ENCODE assay signal across 7 cellular contexts in the genomic region with DNA sequence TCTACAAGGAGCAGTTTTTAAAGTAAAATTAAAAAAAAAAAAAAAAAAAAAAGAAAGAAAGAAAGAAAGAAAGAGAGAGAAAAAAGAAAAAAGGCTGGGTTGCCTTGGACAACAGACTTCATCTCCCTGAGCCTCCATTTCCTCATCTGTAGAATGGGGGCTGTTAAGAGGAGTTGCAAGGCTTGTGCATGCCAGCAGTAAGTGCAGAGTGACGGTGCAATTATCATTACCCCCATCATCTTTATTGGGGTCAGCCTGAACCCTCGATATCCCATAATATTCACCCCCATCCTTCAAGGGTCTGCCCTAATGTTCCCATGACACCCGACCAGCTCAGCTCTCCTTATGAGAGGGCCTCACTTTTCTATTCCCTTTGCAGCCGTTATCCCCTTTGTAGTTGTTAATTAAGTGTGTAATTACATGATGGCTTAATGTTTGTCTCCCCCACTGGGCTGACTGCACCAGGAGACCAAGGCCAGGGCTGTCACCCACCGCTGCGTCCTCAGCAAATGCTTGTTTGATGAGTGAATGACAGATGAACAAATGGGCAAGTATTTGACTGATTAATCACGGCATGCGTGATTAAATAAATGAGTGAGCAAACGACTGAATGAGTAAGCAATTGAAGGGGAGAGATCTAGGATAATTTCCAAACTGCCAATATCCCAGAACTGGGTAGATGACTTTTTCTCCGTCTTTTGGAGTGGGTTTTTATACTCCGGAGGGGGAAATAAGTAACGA. TPM values are rescaled to one million over a fixed set of nuclear protein-coding genes. Genes with fewer than 3 reads are reported as not detected.
A peak's percentile ranks its signal among the peaks of the same experiment; 100 is the strongest.
DNase-seq lines count a peak whose midpoint lies in the region; ATAC-seq, FAIRE-seq and TF ChIP-seq lines count a peak whose summit lies in the region.

No MANE protein-coding gene starts in this region.

- ATAC-seq in GM18519 (IDR thresholded peaks at IDR 0.05; ENCODE audit: low FRiP score, unreplicated experiment) (peak; percentile 4), GM19395 (IDR thresholded peaks at IDR 0.05; ENCODE audit: unreplicated experiment) (no peak)

- H3K36me3 ChIP-seq in Karpas-422 (ENCODE audit: insufficient read depth, low read length): no peaks in the 10 kb centered on the region
- H3K36me3 ChIP-seq in keratinocyte (ENCODE audit: control insufficient read depth in 2 of 2, extremely low read depth in 1 of 2, insufficient read depth in 2 of 2, low read length in 2 of 2): no peaks in the 10 kb centered on the region
- peaks cover 0 to 9% (median 0%) of the 10 kb centered on the region in 4 donors for H3K36me3 ChIP-seq in stomach

- H3K4me1 ChIP-seq in Karpas-422 (ENCODE audit: low read length) (peaks cover 29% of the 10 kb centered on the region), keratinocyte (ENCODE audit: control insufficient read depth, extremely low read depth, insufficient read depth, low read length) (peaks cover 14% of the 10 kb centered on the region), stomach (peaks cover 7 to 26% (median 14%) of the 10 kb centered on the region in 4 donors)

- H3K4me3 ChIP-seq in Karpas-422 (ENCODE audit: low read length) (peak overlapping the region; percentile 68), keratinocyte (ENCODE audit: control insufficient read depth in 2 of 3, extremely low read depth in 1 of 3, insufficient read depth in 2 of 3, low read depth in 1 of 3, low read length in 3 of 3) (peak overlapping the region; percentile 44 to 87 (median 84)), stomach (peak overlapping the region; percentile 45 to 53 (median 46))

- H2AFZ ChIP-seq in Karpas-422 (ENCODE audit: low read length) (peak overlapping the region; percentile 34; the same call in 1 of the 2 replicates), keratinocyte (ENCODE audit: control insufficient read depth, low read length) (peak overlapping the region; percentile 25)

- dilution Hi-C loops in keratinocyte (cut with MboI; ENCODE audit: extremely low pct_ligation_motif_present, low sequenced_read_pairs): no loop called here

- H3K27me3 ChIP-seq in Karpas-422 (ENCODE audit: low read length) (no peaks in the 10 kb centered on the region), keratinocyte (ENCODE audit: control insufficient read depth, extremely low read depth, insufficient read depth, low read length) (no peaks in the 10 kb centered on the region), stomach (peaks cover 0 to 22% (median 12%) of the 10 kb centered on the region in 3 donors)

- peak; percentile 41 for FAIRE-seq in keratinocyte (lab: Jason Lieb, UNC)

- H3K9me2 ChIP-seq in Karpas-422 (replicated peaks; ENCODE audit: insufficient read depth, low read length): no peaks in the 10 kb centered on the region

- H3K79me2 ChIP-seq in Karpas-422 (ENCODE audit: low read length): no peaks in the 10 kb centered on the region
- H3K79me2 ChIP-seq in keratinocyte (ENCODE audit: control insufficient read depth, insufficient read depth, low read length): no peaks in the 10 kb centered on the region

- peaks cover 2% of the 10 kb centered on the region for H3K27me3 Mint-ChIP-seq in activated naive CD8-positive, alpha-beta T cell treated with anti-CD3 and anti-CD28 coated beads for 36 hours

- H3K4me3 Mint-ChIP-seq in activated naive CD8-positive, alpha-beta T cell treated with anti-CD3 and anti-CD28 coated beads for 36 hours: peak overlapping the region; percentile 29

- H3K9me3 ChIP-seq in Karpas-422 (ENCODE audit: low read length) (no peaks in the 10 kb centered on the region), keratinocyte (ENCODE audit: control insufficient read depth, low read depth, low read length) (no peaks in the 10 kb centered on the region), stomach (no peaks in the 10 kb centered on the region)

- intact Hi-C loops in stomach (cut with DNase I; ENCODE audit: low total_unique reads): loop anchor here (5.0 kb wide), 1 partner anchor 36 kb away; no protein-coding TSS in a partner anchor

- TF ChIP-seq EP300 in stomach (IDR thresholded peaks at IDR 0.05): no peak

- no peak for TF ChIP-seq POLR2A in stomach (IDR thresholded peaks at IDR 0.05)

- H3K9ac ChIP-seq in Karpas-422 (ENCODE audit: low read length) (peak overlapping the region; percentile 70), keratinocyte (ENCODE audit: control insufficient read depth, extremely low read depth, insufficient read depth, low read length) (peak overlapping the region; percentile 98)

- H3K27ac ChIP-seq in Karpas-422 (ENCODE audit: low read length) (peak overlapping the region; percentile 90), keratinocyte (ENCODE audit: control insufficient read depth, insufficient read depth, low read length) (peak overlapping the region; percentile 100), stomach (peak overlapping the region; percentile 85 to 98 (median 95))

- no peak for TF ChIP-seq CTCF in keratinocyte (optimal IDR thresholded peaks at IDR 0.05 in 1 of 3, IDR thresholded peaks at IDR 0.05 in 1 of 3, conservative IDR thresholded peaks at IDR 0.05 in 1 of 3; ENCODE audit: extremely low read depth in 1 of 3, insufficient read depth in 2 of 3, low read length in 3 of 3)
- TF ChIP-seq CTCF in stomach (IDR thresholded peaks at IDR 0.05): no peak

- peak overlapping the region; percentile 95 for H3K27ac Mint-ChIP-seq in activated naive CD8-positive, alpha-beta T cell treated with anti-CD3 and anti-CD28 coated beads for 36 hours

- H3K9me3 Mint-ChIP-seq in activated naive CD8-positive, alpha-beta T cell treated with anti-CD3 and anti-CD28 coated beads for 36 hours: no peaks in the 10 kb centered on the region

- H3K36me3 Mint-ChIP-seq in activated naive CD8-positive, alpha-beta T cell treated with anti-CD3 and anti-CD28 coated beads for 36 hours: peaks cover under 1% of the 10 kb centered on the region

- H4K20me1 ChIP-seq in Karpas-422 (ENCODE audit: insufficient read depth, low read depth, low read length) (no peaks in the 10 kb centered on the region), keratinocyte (ENCODE audit: control insufficient read depth, extremely low read depth, insufficient read depth, low read length) (no peaks in the 10 kb centered on the region)

- no peaks in the 10 kb centered on the region for H3K9me1 ChIP-seq in keratinocyte (ENCODE audit: control insufficient read depth, extremely low read depth, insufficient read depth, low read length)

- H3K4me1 Mint-ChIP-seq in activated naive CD8-positive, alpha-beta T cell treated with anti-CD3 and anti-CD28 coated beads for 36 hours: peaks cover 25% of the 10 kb centered on the region

- WGBS in stomach, 5 donors: 4 to 8% (median 8%) methylated on average over 12 of the region's 12 CpGs

- DNase-seq in Karpas-422 (peak; percentile 64), keratinocyte (ENCODE audit: low read depth, low spot score) (peak; percentile 82), stomach (no peak), MV-4-11 (lab: John Stamatoyannopoulos, UW) (no peak)
- DNase-seq in activated naive CD8-positive, alpha-beta T cell treated with anti-CD3 and anti-CD28 coated beads for 36 hours: peak; percentile 41

- H3K4me2 ChIP-seq in Karpas-422 (ENCODE audit: low read depth, low read length, poor library complexity, severe bottlenecking): peak overlapping the region; percentile 86
- peak overlapping the region; percentile 99 for H3K4me2 ChIP-seq in keratinocyte (ENCODE audit: control insufficient read depth, extremely low read depth, insufficient read depth, low read depth, low read length)

RNA-seq across cellular contexts. Expression of gene FOSB, which starts 10.1 kb away (rescaled TPM):
- total RNA-seq in Karpas-422 (2014; rRNA removed; shearing (Covaris generic); ENCODE audit: low replicate concordance): 2.5 and 4.0 TPM in 2 replicates
- total RNA-seq in activated naive CD8-positive, alpha-beta T cell treated with anti-CD3 and anti-CD28 coated beads for 36 hours: 10 to 100 TPM in 1 of 2 experiments, 1 to 10 TPM in 1; 9.7 to 10.5 TPM
- polyA plus RNA-seq in keratinocyte (0.27 to 4.6 TPM (median 3.9 TPM) in 3 replicates), stomach (10 to 100 TPM in 2 of 3 donors, 1 to 10 TPM in 1; 6.9 to 20.9 (median 11.1) TPM)
- polyA plus RNA-seq in keratinocyte (2011; ENCODE audit: low read depth): 7.5 TPM
- polyA plus RNA-seq in keratinocyte (2011; cell fraction: cytosol; rRNA removed): 1.2 and 2.5 TPM in 2 replicates
- 69.0 and 109 TPM in 2 replicates for polyA plus RNA-seq in keratinocyte (2011; cell fraction: nucleus; rRNA removed)
- polyA plus RNA-seq in keratinocyte (2012; ENCODE audit: low replicate concordance): 0.37 and 11.7 TPM in 2 replicates
- polyA minus RNA-seq in keratinocyte: 2.9 to 15.1 TPM (median 9.2 TPM) in 3 replicates
- 1.7 TPM for polyA minus RNA-seq in keratinocyte (2011; cell fraction: cytosol; rRNA and poly(A)+ RNA removed)
- polyA minus RNA-seq in keratinocyte (2011; cell fraction: nucleus; rRNA and poly(A)+ RNA removed): 41.5 and 54.1 TPM in 2 replicates
- total RNA-seq in stomach: 10 to 100 TPM in 2 of 5 donors, 1 to 10 TPM in 3; 1.2 to 76.8 (median 5.5) TPM

RNA-seq across cellular contexts. Expression of gene RTN2, which starts 19.0 kb away (rescaled TPM):
- 3.1 and 4.6 TPM in 2 replicates for total RNA-seq in Karpas-422 (2014; rRNA removed; shearing (Covaris generic); ENCODE audit: low replicate concordance)
- 1 to 10 TPM; 1.3 to 1.8 TPM for total RNA-seq in activated naive CD8-positive, alpha-beta T cell treated with anti-CD3 and anti-CD28 coated beads for 36 hours
- polyA plus RNA-seq in keratinocyte: 8.5 to 13.6 TPM (median 12.2 TPM) in 3 replicates
- polyA plus RNA-seq in keratinocyte (2011; ENCODE audit: low read depth): 4.5 TPM
- polyA plus RNA-seq in keratinocyte (2011; cell fraction: cytosol; rRNA removed): 7.2 and 12.4 TPM in 2 replicates
- 6.7 and 10.0 TPM in 2 replicates for polyA plus RNA-seq in keratinocyte (2011; cell fraction: nucleus; rRNA removed)
- polyA plus RNA-seq in keratinocyte (2012; ENCODE audit: low replicate concordance): 7.5 and 15.7 TPM in 2 replicates
- 5.7 to 20.4 TPM (median 8.5 TPM) in 3 replicates for polyA minus RNA-seq in keratinocyte
- 21.7 TPM for polyA minus RNA-seq in keratinocyte (2011; cell fraction: cytosol; rRNA and poly(A)+ RNA removed)
- polyA minus RNA-seq in keratinocyte (2011; cell fraction: nucleus; rRNA and poly(A)+ RNA removed): 6.4 and 13.0 TPM in 2 replicates
- 10 to 100 TPM in 2 of 5 donors, 1 to 10 TPM in 2, not detected in 1; 2.0 to 37.3 (median 10.6) TPM for total RNA-seq in stomach
- 1 to 10 TPM; 4.7 to 9.3 (median 7.9) TPM for polyA plus RNA-seq in stomach

RNA-seq across cellular contexts. Expression of gene PPM1N, which starts 20.4 kb away (rescaled TPM):
- total RNA-seq in Karpas-422 (2014; rRNA removed; shearing (Covaris generic); ENCODE audit: low replicate concordance): 0.71 and 8.0 TPM in 2 replicates
- total RNA-seq in activated naive CD8-positive, alpha-beta T cell treated with anti-CD3 and anti-CD28 coated beads for 36 hours: 1 to 10 TPM; 1.4 to 1.9 TPM
- 1.9 to 2.5 TPM (median 2.0 TPM) in 3 replicates for polyA plus RNA-seq in keratinocyte
- 0.64 TPM for polyA plus RNA-seq in keratinocyte (2011; ENCODE audit: low read depth)
- polyA plus RNA-seq in keratinocyte (2011; cell fraction: cytosol; rRNA removed): 1.6 and 2.1 TPM in 2 replicates
- polyA plus RNA-seq in keratinocyte (2011; cell fraction: nucleus; rRNA removed): 1.4 and 1.9 TPM in 2 replicates
- polyA plus RNA-seq in keratinocyte (2012; ENCODE audit: low replicate concordance): 1.2 and 2.1 TPM in 2 replicates
- polyA minus RNA-seq in keratinocyte: 0.42 TPM in 1 of 3 replicates, not detected in the others
- polyA minus RNA-seq in keratinocyte (2011; cell fraction: cytosol; rRNA and poly(A)+ RNA removed): not detected
- polyA minus RNA-seq in keratinocyte (2011; cell fraction: nucleus; rRNA and poly(A)+ RNA removed): not detected in 2 replicates
- 1 to 10 TPM in 1 of 5 donors, under 1 TPM in 1, not detected in 3; 0.92 to 1.6 TPM for total RNA-seq in stomach
- polyA plus RNA-seq in stomach: 1 to 10 TPM; 1.9 to 5.2 (median 4.9) TPM

RNA-seq across cellular contexts. Expression of gene VASP, which starts 29.4 kb away (rescaled TPM):
- 77.9 and 97.9 TPM in 2 replicates for total RNA-seq in Karpas-422 (2014; rRNA removed; shearing (Covaris generic); ENCODE audit: low replicate concordance)
- total RNA-seq in activated naive CD8-positive, alpha-beta T cell treated with anti-CD3 and anti-CD28 coated beads for 36 hours: 100 to 1,000 TPM; 133 to 134 TPM
- polyA plus RNA-seq in keratinocyte: 99.0 to 117 TPM (median 110 TPM) in 3 replicates
- 76.9 TPM for polyA plus RNA-seq in keratinocyte (2011; ENCODE audit: low read depth)
- polyA plus RNA-seq in keratinocyte (2011; cell fraction: cytosol; rRNA removed): 78.8 and 128 TPM in 2 replicates
- polyA plus RNA-seq in keratinocyte (2011; cell fraction: nucleus; rRNA removed): 94.7 and 121 TPM in 2 replicates
- polyA plus RNA-seq in keratinocyte (2012; ENCODE audit: low replicate concordance): 53.7 and 126 TPM in 2 replicates
- 88.7 to 145 TPM (median 99.3 TPM) in 3 replicates for polyA minus RNA-seq in keratinocyte
- polyA minus RNA-seq in keratinocyte (2011; cell fraction: cytosol; rRNA and poly(A)+ RNA removed): 240 TPM
- polyA minus RNA-seq in keratinocyte (2011; cell fraction: nucleus; rRNA and poly(A)+ RNA removed): 117 and 165 TPM in 2 replicates
- total RNA-seq in stomach: 100 to 1,000 TPM in 3 of 5 donors, 10 to 100 TPM in 2; 48.4 to 280 (median 119) TPM
- 100 to 1,000 TPM in 1 of 3 donors, 10 to 100 TPM in 2; 62.8 to 149 (median 76.0) TPM for polyA plus RNA-seq in stomach

RNA-seq across cellular contexts. Expression of gene ERCC1, which starts 54.2 kb away (rescaled TPM):
- total RNA-seq in Karpas-422 (2014; rRNA removed; shearing (Covaris generic); ENCODE audit: low replicate concordance): 121 and 175 TPM in 2 replicates
- 10 to 100 TPM; 50.0 to 53.2 TPM for total RNA-seq in activated naive CD8-positive, alpha-beta T cell treated with anti-CD3 and anti-CD28 coated beads for 36 hours
- polyA plus RNA-seq in keratinocyte (175 to 250 TPM (median 208 TPM) in 3 replicates), stomach (10 to 100 TPM; 53.9 to 66.9 (median 54.6) TPM)
- polyA plus RNA-seq in keratinocyte (2011; ENCODE audit: low read depth): 82.8 TPM
- polyA plus RNA-seq in keratinocyte (2011; cell fraction: cytosol; rRNA removed): 164 and 279 TPM in 2 replicates
- polyA plus RNA-seq in keratinocyte (2011; cell fraction: nucleus; rRNA removed): 216 and 294 TPM in 2 replicates
- 116 and 285 TPM in 2 replicates for polyA plus RNA-seq in keratinocyte (2012; ENCODE audit: low replicate concordance)
- 165 to 373 TPM (median 217 TPM) in 3 replicates for polyA minus RNA-seq in keratinocyte
- polyA minus RNA-seq in keratinocyte (2011; cell fraction: cytosol; rRNA and poly(A)+ RNA removed): 284 TPM
- polyA minus RNA-seq in keratinocyte (2011; cell fraction: nucleus; rRNA and poly(A)+ RNA removed): 59.1 and 65.1 TPM in 2 replicates
- 10 to 100 TPM in 4 of 5 donors, 1 to 10 TPM in 1; 7.8 to 79.3 (median 36.9) TPM for total RNA-seq in stomach

Comparison
In these comparisons a context has a peak if more than half of its experiments do, and no peak if none do; other contexts are left out.
1. DNase-seq: peak in Karpas-422 (single experiment), activated naive CD8-positive, alpha-beta T cell treated with anti-CD3 and anti-CD28 coated beads for 36 hours (single experiment) and keratinocyte (single experiment); none in stomach (single experiment) and MV-4-11 (single experiment).
2. Peak in every context shown above with its lines, with median percentiles within 50 percentile points of each other: H3K27ac ChIP-seq and H3K4me3 ChIP-seq.